In the genomic region with DNA sequence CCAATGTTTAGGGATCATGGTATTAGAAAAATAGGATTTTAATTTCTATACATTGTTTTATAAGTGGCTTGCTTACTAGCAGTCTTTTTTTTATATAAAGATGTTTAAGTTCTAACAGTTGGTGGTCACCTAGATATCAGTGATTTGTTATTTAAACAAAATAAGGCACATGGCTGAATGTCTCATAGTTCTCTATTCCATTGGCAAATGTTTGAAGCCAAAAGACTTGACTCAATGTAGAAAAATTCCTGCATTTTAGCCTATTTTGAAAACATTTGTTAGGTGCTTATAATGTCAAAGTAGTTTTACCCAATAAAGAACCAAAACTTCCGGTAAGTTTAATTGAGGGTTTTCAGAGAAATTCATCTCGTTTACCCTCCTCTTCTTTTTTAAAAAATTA, we compare ENCODE assay signal across 27 cellular contexts. TPM values are rescaled to one million over a fixed set of nuclear protein-coding genes. Genes with fewer than 3 reads are reported as not detected.
"Had no signal": no experiment of that assay in that cellular context is flagged by ENCODE, and none has a peak within 500 bp of the region (broad histone marks: within the 10 kb centered on the region; RNA-seq: fewer than 3 reads in every experiment).

No MANE protein-coding gene starts in this region.

- ATAC-seq: activated naive CD4-positive, alpha-beta T cell treated with anti-CD3 and anti-CD28 coated beads, Interleukin-2, amount 50 U/mL, for 72 hours; activated T-cell treated with anti-CD3 and anti-CD28 coated beads, Interleukin-2, amount 50 U/mL, for 72 hours; right lobe of liver; stimulated activated naive CD8-positive, alpha-beta T cell treated with anti-CD3 and anti-CD28 coated beads, Interleukin-15, Interleukin-2, amounts not matched to agents 100 U/mL and 50 U/mL, for 24 hours; WTC11 had no signal

- H3K36me3 ChIP-seq: colonic mucosa, ovary had no signal

- H3K27me3 ChIP-seq: colonic mucosa, ovary, right lobe of liver, thyroid gland, upper lobe of left lung had no signal

- H3K27ac ChIP-seq: colonic mucosa, right lobe of liver, thyroid gland, upper lobe of left lung had no signal

- H3K4me3 ChIP-seq: colonic mucosa, ovary, right lobe of liver, thyroid gland, upper lobe of left lung had no signal

- H3K9me3 ChIP-seq: colonic mucosa, ovary, right lobe of liver, thyroid gland, upper lobe of left lung had no signal

- DNase-seq: activated naive CD4-positive, alpha-beta T cell; activated T-cell treated with anti-CD3 and anti-CD28 coated beads for 4 hours; activated T-cell treated with anti-CD3 and anti-CD28 coated beads, Interleukin-2, amount 50 U/mL, for 72 hours; anterior cingulate cortex; cerebellar nuclear complex; colonic mucosa; effector CD8-positive, alpha-beta T cell; foreskin fibroblast; head of caudate nucleus; hippocampal formation; kidney; left colon; ovary; right lobe of liver; stimulated activated CD4-positive, alpha-beta T cell treated with anti-CD3 and anti-CD28 coated beads, Interleukin-12 subunit alpha, Interleukin-12 subunit beta, amount 100 ng/mL, for 4 hours; stimulated activated CD4-positive, alpha-beta T cell treated with anti-CD3 and anti-CD28 coated beads, Interleukin-4, amount 100 ng/mL, for 1 hour; stimulated activated naive CD8-positive, alpha-beta T cell treated with anti-CD3 and anti-CD28 coated beads, Interleukin-15, Interleukin-2, amounts not matched to agents 100 U/mL and 50 U/mL, for 24 hours; substantia nigra; T-helper 2 cell; thyroid gland; upper lobe of left lung had no signal

RNA-seq across cellular contexts. Expression of gene SLC26A8, which starts 30.0 kb away (rescaled TPM):
- total RNA-seq: bronchial epithelial cell, dermis microvascular lymphatic vessel endothelial cell, epithelial cell of proximal tubule, progenitor cell of endocrine pancreas had no signal
